ENCODE assay signal across 8 cellular contexts in the genomic region with DNA sequence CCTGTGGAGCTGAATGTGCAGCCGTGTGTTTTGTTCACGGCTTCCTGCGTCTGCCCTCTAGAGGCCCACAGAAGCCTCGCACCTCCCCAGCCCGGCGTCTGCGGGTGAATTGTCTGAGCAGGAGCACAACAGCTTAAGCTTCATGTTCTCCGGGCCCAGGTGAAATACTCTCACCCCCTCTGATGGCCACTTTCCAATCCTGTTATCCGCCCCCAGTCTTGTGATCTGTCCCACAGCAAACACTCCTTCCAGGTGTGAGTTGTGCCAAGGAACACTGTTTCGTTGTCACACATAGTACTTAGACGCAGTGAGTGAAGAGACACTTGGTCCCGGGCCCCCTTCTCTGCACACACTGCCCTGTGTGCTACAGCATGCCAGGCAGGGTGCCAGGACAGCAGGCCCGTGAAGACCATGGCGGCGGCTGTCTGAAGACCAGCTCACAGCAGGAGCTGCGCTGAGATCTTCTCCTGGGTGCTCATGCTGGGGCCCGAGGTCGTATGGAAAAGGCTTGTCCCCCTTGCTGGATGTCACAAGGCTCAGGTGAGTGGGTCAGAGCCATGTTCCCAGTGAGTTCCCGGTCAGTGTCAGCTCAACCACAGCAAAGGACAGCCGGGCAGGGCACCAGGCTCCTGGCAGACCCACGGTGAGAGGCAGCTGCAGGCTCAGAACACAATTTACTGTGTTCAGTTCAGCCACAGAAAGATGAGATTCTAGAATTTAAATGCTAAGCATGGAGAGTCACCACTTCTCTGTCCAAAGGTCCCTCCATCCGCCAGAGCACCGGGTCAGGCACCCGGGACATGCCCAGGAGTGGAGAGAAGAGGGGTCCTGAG. TPM values are rescaled to one million over a fixed set of nuclear protein-coding genes. Genes with fewer than 3 reads are reported as not detected.
DNase-seq lines count a peak whose midpoint lies in the region; ATAC-seq and TF ChIP-seq lines count a peak whose summit lies in the region.

No MANE protein-coding gene starts in this region.

- H3K36me3 ChIP-seq in OCI-LY1 (ENCODE audit: insufficient read depth, low read length) (no peaks in the 10 kb centered on the region), prostate gland (no peaks in the 10 kb centered on the region)

- 20% methylated on average over 23 of the region's 24 CpGs for WGBS in prostate gland

- ATAC-seq in Right ventricle myocardium inferior (peak; percentile 78), GM18873 (IDR thresholded peaks at IDR 0.05; ENCODE audit: low FRiP score, unreplicated experiment) (no peak), HG03571 (IDR thresholded peaks at IDR 0.05; ENCODE audit: unreplicated experiment) (no peak)

- no peaks in the 10 kb centered on the region for H3K9me3 ChIP-seq in OCI-LY1 (ENCODE audit: low read length)
- no peaks in the 10 kb centered on the region for H3K9me3 ChIP-seq in prostate gland

- no peaks in the 10 kb centered on the region for H3K9me2 ChIP-seq in OCI-LY1 (ENCODE audit: low read depth, low read length)

- H3K27ac ChIP-seq in OCI-LY1 (ENCODE audit: low read depth, low read length, poor library complexity, severe bottlenecking) (no peak overlapping the region), prostate gland (peak overlapping the region in 1 of 2 donors; percentile 18)

- no peaks in the 10 kb centered on the region for H3K79me2 ChIP-seq in OCI-LY1 (ENCODE audit: insufficient read depth, low read length)

- DNase-seq in HT-29 (ENCODE audit: low spot score) (peak; percentile 74), activated gamma-delta T cell treated with Interleukin-2 at 50 U/mL for 16 hours (peak; percentile 52), Right ventricle myocardium inferior (ENCODE audit: missing footprints) (peak; percentile 71), prostate gland (ENCODE audit: low spot score) (peak; percentile 74)

- H3K4me3 ChIP-seq in OCI-LY1 (ENCODE audit: low read depth, low read length, poor library complexity, severe bottlenecking) (no peak overlapping the region), prostate gland (no peak overlapping the region)

- no peak for TF ChIP-seq POLR2A in prostate gland (IDR thresholded peaks at IDR 0.05)

- H3K4me1 ChIP-seq in OCI-LY1 (ENCODE audit: insufficient read depth, low read length, severe bottlenecking) (no peaks in the 10 kb centered on the region), prostate gland (replicated peaks) (no peaks in the 10 kb centered on the region)

- H3F3A ChIP-seq in OCI-LY1 (ENCODE audit: insufficient read depth, low read length): no peaks in the 10 kb centered on the region

- no peak overlapping the region for H3K9ac ChIP-seq in OCI-LY1 (ENCODE audit: low read length)

- peak; percentile 69 for TF ChIP-seq CTCF in GM12873 (IDR thresholded peaks at IDR 0.05; ENCODE audit: insufficient read depth, low read depth, low read length, missing control alignments)
- peak; percentile 67 for TF ChIP-seq CTCF in OCI-LY1 (IDR thresholded peaks at IDR 0.05; ENCODE audit: low read length)
- peak; percentile 26 to 78 (median 64) for TF ChIP-seq CTCF in prostate gland (IDR thresholded peaks at IDR 0.05)

- H3K4me2 ChIP-seq in OCI-LY1 (ENCODE audit: low read length): no peak overlapping the region

- H4K20me1 ChIP-seq in OCI-LY1 (ENCODE audit: insufficient read depth, low read length): no peaks in the 10 kb centered on the region

- H3K27me3 ChIP-seq in OCI-LY1 (ENCODE audit: insufficient read depth, low read length) (0 out of 2 replicates have a peak, but pooled peaks cover 5% of the 10 kb centered on the region), prostate gland (replicated peaks; ENCODE audit: insufficient read depth) (no peaks in the 10 kb centered on the region)

- H2AFZ ChIP-seq in OCI-LY1 (ENCODE audit: low read length): no peak overlapping the region

- intact Hi-C loops in Right ventricle myocardium inferior (cut with DNase I): no loop called here
- intact Hi-C loops in prostate gland (cut with DNase I): no loop called here

RNA-seq across cellular contexts. Expression of a gene that starts 6.8 kb away (rescaled TPM):
- 0.13 and 0.16 TPM in 2 replicates for total RNA-seq in HT-29 (2014; rRNA removed; shearing (Covaris generic))
- total RNA-seq in Right ventricle myocardium inferior (19.7 TPM), prostate gland (10 to 100 TPM; 29.5 to 40.8 TPM)

Comparison
In these comparisons a context has a peak if more than half of its experiments do, and no peak if none do; other contexts are left out.
1. RNA of a gene that starts 6.8 kb away (total RNA-seq): 29.5 to 40.8 TPM in prostate gland and 19.7 TPM in Right ventricle myocardium inferior (single experiment); 0.13 to 0.16 TPM in HT-29; every median in the first group is over 10 times any median in the second.
2. Peak in every context shown above with its lines, with median percentiles within 50 percentile points of each other: CTCF ChIP-seq and DNase-seq.